In the genomic region with DNA sequence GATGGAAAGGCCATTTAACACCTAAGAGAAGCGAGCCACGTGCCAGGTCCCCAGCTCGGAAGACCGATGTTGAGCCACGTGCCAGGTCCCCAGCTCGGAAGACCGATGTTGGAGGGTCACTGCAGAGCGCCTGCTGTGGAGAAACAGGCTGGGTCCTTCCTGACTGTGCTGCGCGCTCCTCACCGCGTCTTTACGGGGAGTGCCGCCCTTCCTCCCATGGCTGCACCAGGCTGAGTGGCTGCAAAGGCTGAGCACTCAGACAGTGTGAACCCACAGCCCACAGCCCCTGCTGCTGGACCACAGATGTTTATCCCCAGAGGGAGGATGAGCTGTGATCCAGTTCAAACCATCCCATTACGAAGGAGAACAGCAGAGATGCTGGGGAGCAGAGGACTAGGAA, we compare ENCODE assay signal across 21 cellular contexts. TPM values are rescaled to one million over a fixed set of nuclear protein-coding genes. Genes with fewer than 3 reads are reported as not detected.
DNase-seq lines count a peak whose midpoint lies in the region; ATAC-seq and TF ChIP-seq lines count a peak whose summit lies in the region.
"Had no signal": no experiment of that assay in that cellular context is flagged by ENCODE, and none has a peak within 500 bp of the region (broad histone marks: within the 10 kb centered on the region; RNA-seq: fewer than 3 reads in every experiment).

No MANE protein-coding gene starts in this region.

- H3K36me3 Mint-ChIP-seq in activated T-cell treated with anti-CD3 and anti-CD28 coated beads, Interleukin-2, amount 50 U/mL, for 24 hours (ENCODE audit: low read depth) = peaks cover 3% of the 10 kb centered on the region
- H3K36me3 Mint-ChIP-seq in activated T-cell treated with anti-CD3 and anti-CD28 coated beads, Interleukin-2, amount 50 U/mL, for 4 hours (ENCODE audit: insufficient read depth) = no peaks in the 10 kb centered on the region
- no peaks in the 10 kb centered on the region for H3K36me3 Mint-ChIP-seq in endodermal cell (ENCODE audit: low read depth)
- H3K36me3 Mint-ChIP-seq in natural killer cell = no peaks in the 10 kb centered on the region
- no peaks in the 10 kb centered on the region for H3K36me3 Mint-ChIP-seq in stimulated activated effector memory CD8-positive, alpha-beta T cell treated with anti-CD3 and anti-CD28 coated beads, Interleukin-12 subunit alpha, Interleukin-12 subunit beta, amount 100 ng/mL, for 72 hours

- no peaks in the 10 kb centered on the region for H3K9me3 ChIP-seq in endodermal cell (ENCODE audit: control insufficient read depth, low read length)

- no peak overlapping the region for H3K27ac ChIP-seq in endodermal cell (ENCODE audit: low read depth, low read length)

- no peaks in the 10 kb centered on the region for H3K36me3 ChIP-seq in endodermal cell (ENCODE audit: control insufficient read depth, insufficient read depth, low read length)

- H3K27me3 ChIP-seq in endodermal cell (ENCODE audit: control insufficient read depth, insufficient read depth, low read length, poor library complexity, severe bottlenecking) = no peaks in the 10 kb centered on the region

- no peak for TF ChIP-seq CTCF in endodermal cell (conservative IDR thresholded peaks at IDR 0.05)
- no peak for TF ChIP-seq CTCF in natural killer cell (IDR thresholded peaks at IDR 0.05)

- H3K4me3 Mint-ChIP-seq in activated T-cell treated with anti-CD3 and anti-CD28 coated beads, Interleukin-2, amount 50 U/mL, for 24 hours = no peak overlapping the region
- H3K4me3 Mint-ChIP-seq in activated T-cell treated with anti-CD3 and anti-CD28 coated beads, Interleukin-2, amount 50 U/mL, for 4 hours = no peak overlapping the region
- H3K4me3 Mint-ChIP-seq in endodermal cell (no peak overlapping the region), natural killer cell (peak overlapping the region; percentile 87)
- H3K4me3 Mint-ChIP-seq in stimulated activated effector memory CD8-positive, alpha-beta T cell treated with anti-CD3 and anti-CD28 coated beads, Interleukin-12 subunit alpha, Interleukin-12 subunit beta, amount 100 ng/mL, for 72 hours = no peak overlapping the region
- H3K4me3 Mint-ChIP-seq: HFFc6 had no signal

- no peaks in the 10 kb centered on the region for H3K9me3 Mint-ChIP-seq in activated T-cell treated with anti-CD3 and anti-CD28 coated beads, Interleukin-2, amount 50 U/mL, for 24 hours
- H3K9me3 Mint-ChIP-seq in activated T-cell treated with anti-CD3 and anti-CD28 coated beads, Interleukin-2, amount 50 U/mL, for 4 hours = no peaks in the 10 kb centered on the region
- no peaks in the 10 kb centered on the region for H3K9me3 Mint-ChIP-seq in endodermal cell
- no peaks in the 10 kb centered on the region for H3K9me3 Mint-ChIP-seq in natural killer cell
- H3K9me3 Mint-ChIP-seq in stimulated activated effector memory CD8-positive, alpha-beta T cell treated with anti-CD3 and anti-CD28 coated beads, Interleukin-12 subunit alpha, Interleukin-12 subunit beta, amount 100 ng/mL, for 72 hours = no peaks in the 10 kb centered on the region
- H3K9me3 Mint-ChIP-seq: HFFc6 had no signal

- intact Hi-C loops in natural killer cell (cut with micrococcal nuclease) = no loop called here

- no peak overlapping the region for H3K9ac ChIP-seq in endodermal cell (ENCODE audit: extremely low read depth, low read length, poor library complexity, severe bottlenecking)

- peaks cover 25% of the 10 kb centered on the region for H3K4me1 Mint-ChIP-seq in activated T-cell treated with anti-CD3 and anti-CD28 coated beads, Interleukin-2, amount 50 U/mL, for 24 hours (ENCODE audit: low read depth)
- H3K4me1 Mint-ChIP-seq in activated T-cell treated with anti-CD3 and anti-CD28 coated beads, Interleukin-2, amount 50 U/mL, for 4 hours (ENCODE audit: low read depth) = peaks cover 9% of the 10 kb centered on the region
- H3K4me1 Mint-ChIP-seq in endodermal cell = no peaks in the 10 kb centered on the region
- peaks cover 25 to 49% of the 10 kb centered on the region in 2 donors for H3K4me1 Mint-ChIP-seq in natural killer cell
- H3K4me1 Mint-ChIP-seq in stimulated activated effector memory CD8-positive, alpha-beta T cell treated with anti-CD3 and anti-CD28 coated beads, Interleukin-12 subunit alpha, Interleukin-12 subunit beta, amount 100 ng/mL, for 72 hours = peaks cover 26% of the 10 kb centered on the region

- no peaks in the 10 kb centered on the region for H3K27me3 Mint-ChIP-seq in activated T-cell treated with anti-CD3 and anti-CD28 coated beads, Interleukin-2, amount 50 U/mL, for 24 hours
- H3K27me3 Mint-ChIP-seq in activated T-cell treated with anti-CD3 and anti-CD28 coated beads, Interleukin-2, amount 50 U/mL, for 4 hours (ENCODE audit: low read depth) = no peaks in the 10 kb centered on the region
- H3K27me3 Mint-ChIP-seq in endodermal cell (ENCODE audit: insufficient read depth) (no peaks in the 10 kb centered on the region), natural killer cell (ENCODE audit: low read depth in 2 of 2) (peaks cover 0 to 14% of the 10 kb centered on the region in 2 donors)

- TF ChIP-seq POLR2A in erythroblast (IDR thresholded peaks at IDR 0.05; ENCODE audit: low read length) = no peak

- 90 to 92% methylated on average over 9 to 15 of the region's 15 CpGs for WGBS in endodermal cell (ENCODE audit: insufficient coverage in 1 of 2, insufficient read length in 1 of 2), 2 experiments

- H3K4me3 ChIP-seq in endodermal cell (ENCODE audit: low read length) = no peak overlapping the region

- ATAC-seq in activated T-cell treated with anti-CD3 and anti-CD28 coated beads, Interleukin-2, amount 50 U/mL, for 4 hours = no peak
- peak; percentile 70 to 79 (median 72) for ATAC-seq in natural killer cell
- ATAC-seq in stimulated activated effector memory CD8-positive, alpha-beta T cell treated with anti-CD3 and anti-CD28 coated beads, Interleukin-12 subunit alpha, Interleukin-12 subunit beta, amount 100 ng/mL, for 72 hours = peak; percentile 24
- ATAC-seq in HG03280 (IDR thresholded peaks at IDR 0.05; ENCODE audit: unreplicated experiment) = no peak
- no peak for ATAC-seq in HG03025 (IDR thresholded peaks at IDR 0.05; ENCODE audit: low FRiP score, unreplicated experiment)

- peak; percentile 12 for DNase-seq in activated T-cell treated with anti-CD3 and anti-CD28 coated beads, Interleukin-2, amount 50 U/mL, for 24 hours
- no peak for DNase-seq in activated T-cell treated with anti-CD3 and anti-CD28 coated beads, Interleukin-2, amount 50 U/mL, for 4 hours
- DNase-seq in endodermal cell (peak; percentile 29), natural killer cell (peak; percentile 42), erythroblast (lab: John Stamatoyannopoulos, UW) (no peak)
- no peak for DNase-seq in stimulated activated effector memory CD8-positive, alpha-beta T cell treated with anti-CD3 and anti-CD28 coated beads, Interleukin-12 subunit alpha, Interleukin-12 subunit beta, amount 100 ng/mL, for 72 hours (ENCODE audit: low spot score in 2 of 2)
- DNase-seq: 8988T; DMS79; H7; HFFc6; KG1; NCI-H1092 treated with DMSO at 0.1 percent for 48 hours; NCI-H146; NCI-H2029; NCI-H2227 treated with DMSO at 0.1 percent for 48 hours; NCI-H510A; NCI-H774; NK-92 treated with Interleukin-12 subunit alpha and Interleukin-12 subunit beta, amount 100 ng/mL, for 24 hours had no signal

- no peaks in the 10 kb centered on the region for H3K4me1 ChIP-seq in endodermal cell (ENCODE audit: control insufficient read depth, insufficient read depth, low read length)

- no peak overlapping the region for H3K27ac Mint-ChIP-seq in activated T-cell treated with anti-CD3 and anti-CD28 coated beads, Interleukin-2, amount 50 U/mL, for 24 hours
- H3K27ac Mint-ChIP-seq in endodermal cell (no peak overlapping the region), natural killer cell (peak overlapping the region; percentile 65 to 83)
- no peak overlapping the region for H3K27ac Mint-ChIP-seq in stimulated activated effector memory CD8-positive, alpha-beta T cell treated with anti-CD3 and anti-CD28 coated beads, Interleukin-12 subunit alpha, Interleukin-12 subunit beta, amount 100 ng/mL, for 72 hours
- H3K27ac Mint-ChIP-seq: HFFc6 had no signal

RNA-seq across cellular contexts. Expression of a gene that starts 55.7 kb away (rescaled TPM):
- total RNA-seq in activated T-cell treated with anti-CD3 and anti-CD28 coated beads, Interleukin-2, amount 50 U/mL, for 4 hours = under 1 TPM; 0.13 to 0.14 (median 0.13) TPM
- not detected for total RNA-seq in endodermal cell
- not detected for polyA plus RNA-seq in endodermal cell (2013, experiment 1 of 2)
- not detected for polyA plus RNA-seq in endodermal cell (2013, experiment 2 of 2)
- total RNA-seq in natural killer cell = 1 to 10 TPM in 1 of 3 donors, under 1 TPM in 2; 0.47 to 1.7 (median 0.68) TPM
- total RNA-seq: H7, HFFc6, HT1080 had no signal

Comparison
In these comparisons a context has a peak if more than half of its experiments do, and no peak if none do; other contexts are left out.
1. DNase-seq: peak in activated T-cell treated with anti-CD3 and anti-CD28 coated beads, Interleukin-2, amount 50 U/mL, for 24 hours (single experiment), endodermal cell (single experiment) and natural killer cell (single experiment); none in activated T-cell treated with anti-CD3 and anti-CD28 coated beads, Interleukin-2, amount 50 U/mL, for 4 hours (single experiment), stimulated activated effector memory CD8-positive, alpha-beta T cell treated with anti-CD3 and anti-CD28 coated beads, Interleukin-12 subunit alpha, Interleukin-12 subunit beta, amount 100 ng/mL, for 72 hours (0 of 2) and erythroblast (0 of 2).
2. H3K27ac Mint-ChIP-seq: peak in natural killer cell (2 of 2); none in activated T-cell treated with anti-CD3 and anti-CD28 coated beads, Interleukin-2, amount 50 U/mL, for 24 hours (single experiment), endodermal cell (single experiment) and stimulated activated effector memory CD8-positive, alpha-beta T cell treated with anti-CD3 and anti-CD28 coated beads, Interleukin-12 subunit alpha, Interleukin-12 subunit beta, amount 100 ng/mL, for 72 hours (single experiment).
3. ATAC-seq: peak in natural killer cell (3 of 3) and stimulated activated effector memory CD8-positive, alpha-beta T cell treated with anti-CD3 and anti-CD28 coated beads, Interleukin-12 subunit alpha, Interleukin-12 subunit beta, amount 100 ng/mL, for 72 hours (single experiment); none in activated T-cell treated with anti-CD3 and anti-CD28 coated beads, Interleukin-2, amount 50 U/mL, for 4 hours (0 of 2), HG03280 (single experiment) and HG03025 (single experiment).